ENCODE assay signal across 7 cellular contexts in the genomic region with DNA sequence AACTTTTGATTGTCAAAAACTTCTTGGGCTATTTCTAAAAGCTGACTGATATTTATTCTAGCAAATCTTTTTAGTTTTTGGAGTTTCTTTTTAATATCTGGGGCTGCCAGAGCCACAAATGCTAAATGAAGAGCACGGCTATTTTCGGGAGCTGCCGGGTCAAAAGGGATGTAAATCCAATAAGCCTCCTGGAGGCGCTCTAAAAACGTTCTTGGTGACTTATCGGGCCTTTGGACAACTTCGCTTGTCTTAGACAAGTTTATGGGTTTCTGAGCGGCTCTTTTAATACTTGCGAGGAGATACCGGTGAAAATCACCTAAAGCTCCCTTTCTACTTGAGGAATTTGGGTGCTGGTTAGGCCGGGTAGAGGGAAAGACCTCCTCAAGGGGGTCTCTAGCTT.
DNase-seq lines count a peak whose midpoint lies in the region; ATAC-seq, FAIRE-seq and TF ChIP-seq lines count a peak whose summit lies in the region.
"Not testable (repeated sequence)": the region's sequence is repeated elsewhere in the genome, so short reads cannot be mapped to it uniquely, and the experiment has no call there.

No MANE protein-coding gene starts in this region.

- not testable (repeated sequence) for ATAC-seq in K562

- H3K9me3 ChIP-seq in Caco-2; MM.1S (replicated peaks; ENCODE audit: insufficient read depth, low read length); K562 (replicated peaks; ENCODE audit: control insufficient read depth, insufficient read depth, low read depth, low read length); endocrine pancreas (ENCODE audit: control insufficient read depth, low read length); smooth muscle cell (replicated peaks; ENCODE audit: low read depth): not testable (repeated sequence)

- H2AFZ ChIP-seq in MM.1S (ENCODE audit: low read length); smooth muscle cell (ENCODE audit: low read depth): not testable (repeated sequence)
- H2AFZ ChIP-seq in K562 (ENCODE audit: low read depth, low read length) = peak overlapping the region; percentile 55; the same call in 1 of the 2 replicates

- WGBS in K562 (ENCODE audit: insufficient coverage, low coverage, missing lambda C conversion rate) = 67% methylated on average over 11 of the region's 11 CpGs
- 17% methylated on average over 11 of the region's 11 CpGs for WGBS in smooth muscle cell (ENCODE audit: low lambda C conversion rate)

- H3K4me1 ChIP-seq in Caco-2; MM.1S (ENCODE audit: low read length); endocrine pancreas (ENCODE audit: control insufficient read depth, insufficient read depth, low read length); smooth muscle cell (ENCODE audit: low read depth): not testable (repeated sequence)
- peaks cover 3 to 15% of the 10 kb centered on the region in 2 experiments; a peak in 4 of 5 replicates for H3K4me1 ChIP-seq in K562 (replicated peaks in 1 of 2; ENCODE audit: control insufficient read depth in 2 of 2, insufficient read depth in 2 of 2, low read length in 2 of 2)

- H3K9me1 ChIP-seq in K562 (ENCODE audit: control insufficient read depth, insufficient read depth, low read length) = not testable (repeated sequence)

- TF ChIP-seq CTCF in Caco-2 (IDR thresholded peaks at IDR 0.05; ENCODE audit: insufficient read depth in 1 of 2, low read depth in 1 of 2, low read length in 1 of 2, severe bottlenecking in 1 of 2, unreplicated experiment in 1 of 2); MM.1S (IDR thresholded peaks at IDR 0.05; ENCODE audit: low read length); nephron (IDR thresholded peaks at IDR 0.05; ENCODE audit: unreplicated experiment in 3 of 3); smooth muscle cell (IDR thresholded peaks at IDR 0.05; ENCODE audit: borderline replicate concordance, insufficient read depth, poor library complexity, severe bottlenecking): not testable (repeated sequence)
- TF ChIP-seq CTCF in K562 (IDR thresholded peaks at IDR 0.05 in 2 of 3, conservative IDR thresholded peaks at IDR 0.05 in 1 of 3; ENCODE audit: insufficient read depth in 2 of 3, low read depth in 1 of 3, low read length in 3 of 3) = peak in 1 of 3 experiments; percentile 22; a peak in 1 of 6 replicates

- POLR2A ChIA-PET in Caco-2 (lab: Charles Lee) = not testable (repeated sequence)
- POLR2A ChIA-PET in K562 (lab: Yijun Ruan, JAX) = interaction anchor here (1.2 kb wide), 1 partner anchor 11 kb away, joined by 6 read pairs; no protein-coding TSS in a partner anchor

- not testable (repeated sequence) for H3K9me3 Mint-ChIP-seq in Caco-2 (ENCODE audit: unreplicated experiment); nephron

- BruUV-seq in Caco-2 (replicated peaks; lab: Mats Ljungman, UMichigan); K562 (replicated peaks; lab: Mats Ljungman, UMichigan): not testable (repeated sequence)

- not testable (repeated sequence) for TF ChIP-seq EP300 in K562 (IDR thresholded peaks at IDR 0.05; ENCODE audit: low read length)

- CTCF ChIA-PET in Caco-2 (lab: Charles Lee); K562 (lab: Yijun Ruan, JAX; ENCODE audit: low intra/inter-chr PET ratio): not testable (repeated sequence)

- not testable (repeated sequence) for H3K27me3 Mint-ChIP-seq in Caco-2 (ENCODE audit: insufficient read depth, unreplicated experiment); nephron (ENCODE audit: low read depth)

- H3K4me1 Mint-ChIP-seq in Caco-2 (ENCODE audit: low read depth, unreplicated experiment) (peaks cover 36% of the 10 kb centered on the region), nephron (peaks cover 25% of the 10 kb centered on the region)

- not testable (repeated sequence) for H3K4me3 ChIP-seq in Caco-2 (ENCODE audit: low read depth, low read length); MM.1S (ENCODE audit: low read length); K562
- peak overlapping the region; percentile 65 for H3K4me3 ChIP-seq in endocrine pancreas (ENCODE audit: control insufficient read depth, insufficient read depth, low read length)
- peak overlapping the region; percentile 25 for H3K4me3 ChIP-seq in smooth muscle cell

- not testable (repeated sequence) for H3K27me3 ChIP-seq in Caco-2 (replicated peaks; ENCODE audit: control insufficient read depth, insufficient read depth, low read length); MM.1S (replicated peaks; ENCODE audit: insufficient read depth, low read length); K562 (ENCODE audit: control insufficient read depth in 2 of 2, insufficient read depth in 2 of 2, low read length in 2 of 2); endocrine pancreas (ENCODE audit: control insufficient read depth, insufficient read depth, low read length); smooth muscle cell (ENCODE audit: low read depth)

- not testable (repeated sequence) for H3F3A ChIP-seq in MM.1S (ENCODE audit: insufficient read depth, low read length); smooth muscle cell (ENCODE audit: low read depth)

- intact Hi-C loops in Caco-2 (cut with micrococcal nuclease; ENCODE audit: unreplicated experiment) = loop anchor here (5.0 kb wide), 1 partner anchor 105 kb away; no protein-coding TSS in a partner anchor
- intact Hi-C loops in K562 (cut with micrococcal nuclease) = loop anchor here (1.0 to 10.0 kb wide), 3 partner anchors 53 to 193 kb away; a partner anchor contains a TSS

- not testable (repeated sequence) for DNase-seq in Caco-2; MM.1S; smooth muscle cell (lab: John Stamatoyannopoulos, UW; ENCODE audit: unreplicated experiment)
- peak in 1 of 4 experiments; percentile 39 for DNase-seq in K562 (ENCODE audit: extremely low read depth in 1 of 4, low spot score in 3 of 4)
- DNase-seq in kidney tubule cell (ENCODE audit: low spot score) = peak; percentile 52

- H4K20me1 ChIP-seq in MM.1S (ENCODE audit: insufficient read depth, low read length); K562 (replicated peaks; ENCODE audit: control insufficient read depth, insufficient read depth, low read length); smooth muscle cell (ENCODE audit: low read depth): not testable (repeated sequence)

- in situ Hi-C loops in K562 (cut with MboI) = not testable (repeated sequence)

- not testable (repeated sequence) for H3K9ac ChIP-seq in MM.1S (ENCODE audit: low read length); K562 (ENCODE audit: insufficient read depth in 1 of 2, low read depth in 2 of 2, low read length in 2 of 2); endocrine pancreas (ENCODE audit: control insufficient read depth, insufficient read depth, low read length); smooth muscle cell (ENCODE audit: low read depth)

- H3K4me3 Mint-ChIP-seq in Caco-2 (ENCODE audit: unreplicated experiment) (peak overlapping the region; percentile 89), nephron (peak overlapping the region; percentile 21 to 68 (median 31))

- H3K27ac ChIP-seq in MM.1S (ENCODE audit: low read length) = peak overlapping the region; percentile 94; the same call in 1 of the 2 replicates
- not testable (repeated sequence) for H3K27ac ChIP-seq in K562 (ENCODE audit: extremely low read depth, low read depth, low read length); smooth muscle cell (ENCODE audit: low read depth)

- not testable (repeated sequence) for H3K36me3 ChIP-seq in Caco-2 (ENCODE audit: control insufficient read depth, insufficient read depth, low read length); MM.1S (replicated peaks; ENCODE audit: insufficient read depth, low read length); K562 (ENCODE audit: control insufficient read depth, insufficient read depth, low read length); endocrine pancreas (ENCODE audit: control insufficient read depth, insufficient read depth, low read length); smooth muscle cell (ENCODE audit: low read depth)

- H3K9me2 ChIP-seq in MM.1S (replicated peaks; ENCODE audit: insufficient read depth, low read length) = not testable (repeated sequence)

- TF ChIP-seq RAD21 in K562 (CRISPR knock-in tag; conservative IDR thresholded peaks at IDR 0.05 in 1 of 2, IDR thresholded peaks at IDR 0.05 in 1 of 2) = peak; percentile 12 to 40; a peak in 2 of 4 replicates

- not testable (repeated sequence) for H3K79me2 ChIP-seq in MM.1S (ENCODE audit: low read length); K562 (ENCODE audit: control insufficient read depth, insufficient read depth, low read length); smooth muscle cell (ENCODE audit: low read depth)

- not testable (repeated sequence) for FAIRE-seq in K562 (lab: Jason Lieb, UNC)

- H3K27ac Mint-ChIP-seq in Caco-2 (ENCODE audit: unreplicated experiment) (peak overlapping the region; percentile 90), nephron (peak overlapping the region; percentile 70 to 96 (median 81))

- H3K36me3 Mint-ChIP-seq in Caco-2 (ENCODE audit: insufficient read depth, unreplicated experiment) = peaks cover 26% of the 10 kb centered on the region
- not testable (repeated sequence) for H3K36me3 Mint-ChIP-seq in nephron (ENCODE audit: low read depth)

- not testable (repeated sequence) for TF ChIP-seq POLR2A in K562 (conservative IDR thresholded peaks at IDR 0.05)

- H3K4me2 ChIP-seq in MM.1S (ENCODE audit: low read depth, low read length); K562 (ENCODE audit: insufficient read depth, low read length): not testable (repeated sequence)
- peak overlapping the region; percentile 57 for H3K4me2 ChIP-seq in smooth muscle cell
